9 cellular contexts compared by ENCODE assay signal in genomic region chr2:84865181-84865783, GRCh38. TPM values are rescaled to one million over a fixed set of nuclear protein-coding genes. Genes with fewer than 3 reads are reported as not detected.
DNase-seq lines count a peak whose midpoint lies in the region; ATAC-seq, FAIRE-seq and TF ChIP-seq lines count a peak whose summit lies in the region.
"Had no signal": no experiment of that assay in that cellular context is flagged by ENCODE, and none has a peak within 500 bp of the region (broad histone marks: within the 10 kb centered on the region; RNA-seq: fewer than 3 reads in every experiment).

No MANE protein-coding gene starts in this region.

- H3K36me3 ChIP-seq in bronchial epithelial cell (ENCODE audit: control insufficient read depth, insufficient read depth, low read length), result no peaks in the 10 kb centered on the region
- H3K36me3 ChIP-seq: BLaER1 treated with 17β-estradiol and CSF1 and Interleukin-3, amounts not matched to agents 10 nM and 100 nM had no signal

- no peak overlapping the region for H3K4me3 ChIP-seq in bronchial epithelial cell (ENCODE audit: low read depth, low read length)
- H3K4me3 ChIP-seq: BLaER1 treated with 17β-estradiol and CSF1 and Interleukin-3, amounts not matched to agents 10 nM and 100 nM had no signal

- ATAC-seq in GM19372 (IDR thresholded peaks at IDR 0.05; ENCODE audit: low read depth, unreplicated experiment) (peak; percentile 59), sciatic nerve (no peak), GM18505 (IDR thresholded peaks at IDR 0.05; ENCODE audit: unreplicated experiment) (no peak)

- TF ChIP-seq POLR2A in GM18505 (IDR thresholded peaks at IDR 0.05; ENCODE audit: borderline replicate concordance, extremely low read depth, insufficient read depth, insufficient read length), result no peak

- intact Hi-C loops in sciatic nerve (cut with DNase I), result no loop called here

- FAIRE-seq in bronchial epithelial cell (lab: Jason Lieb, UNC), result peak; percentile 18

- H3K27me3 ChIP-seq in bronchial epithelial cell (ENCODE audit: control insufficient read depth, insufficient read depth, low read length), result no peaks in the 10 kb centered on the region
- H3K27me3 ChIP-seq: BLaER1 treated with 17β-estradiol and CSF1 and Interleukin-3, amounts not matched to agents 10 nM and 100 nM had no signal

- TF ChIP-seq CTCF in bronchial epithelial cell (IDR thresholded peaks at IDR 0.05; ENCODE audit: insufficient read depth, low read length, severe bottlenecking), result peak; percentile 32

- DNase-seq in NCI-H2171 treated with DMSO at 0.1 percent for 48 hours (lab: John Stamatoyannopoulos, UW), result peak; percentile 11
- DNase-seq in NCI-H2171 (lab: John Stamatoyannopoulos, UW), result no peak
- DNase-seq in MV-4-11 (lab: John Stamatoyannopoulos, UW), result peak; percentile 47
- DNase-seq in bronchial epithelial cell (ENCODE audit: low read depth), result peak; percentile 44
- DNase-seq in sciatic nerve (ENCODE audit: low spot score), result peak; percentile 8
- no peak for DNase-seq in NCI-H524 treated with DMSO at 0.1 percent for 48 hours (lab: John Stamatoyannopoulos, UW)

RNA-seq across cellular contexts. Expression of gene TRABD2A, which starts 15.6 kb away (rescaled TPM):
- total RNA-seq in bronchial epithelial cell (0.64 and 1.3 TPM in 2 replicates), sciatic nerve (2.1 TPM)

RNA-seq across cellular contexts. Expression of gene TMSB10, which starts 40.2 kb away (rescaled TPM):
- total RNA-seq in bronchial epithelial cell (8,033 and 11,022 TPM in 2 replicates), sciatic nerve (1,367 TPM)

Comparison
In these comparisons a context has a peak if more than half of its experiments do, and no peak if none do; other contexts are left out.
1. DNase-seq: peak in NCI-H2171 treated with DMSO at 0.1 percent for 48 hours (single experiment), MV-4-11 (single experiment), bronchial epithelial cell (single experiment) and sciatic nerve (single experiment); none in NCI-H2171 (single experiment) and NCI-H524 treated with DMSO at 0.1 percent for 48 hours (single experiment).